In genomic region chr1:159959451-159959850, GRCh38 we compare ENCODE assay signal across 1 cellular context.
TF ChIP-seq lines count a peak whose summit lies in the region.

No MANE protein-coding gene starts in this region.

TF ChIP-seq in GM12878, 131 proteins besides CTCF, POLR2A, EP300 and RAD21:
- no peak for TF ChIP-seq IRF5 (IDR thresholded peaks at IDR 0.05; ENCODE audit: borderline replicate concordance)
